11 cellular contexts compared by ENCODE assay signal in the genomic region with DNA sequence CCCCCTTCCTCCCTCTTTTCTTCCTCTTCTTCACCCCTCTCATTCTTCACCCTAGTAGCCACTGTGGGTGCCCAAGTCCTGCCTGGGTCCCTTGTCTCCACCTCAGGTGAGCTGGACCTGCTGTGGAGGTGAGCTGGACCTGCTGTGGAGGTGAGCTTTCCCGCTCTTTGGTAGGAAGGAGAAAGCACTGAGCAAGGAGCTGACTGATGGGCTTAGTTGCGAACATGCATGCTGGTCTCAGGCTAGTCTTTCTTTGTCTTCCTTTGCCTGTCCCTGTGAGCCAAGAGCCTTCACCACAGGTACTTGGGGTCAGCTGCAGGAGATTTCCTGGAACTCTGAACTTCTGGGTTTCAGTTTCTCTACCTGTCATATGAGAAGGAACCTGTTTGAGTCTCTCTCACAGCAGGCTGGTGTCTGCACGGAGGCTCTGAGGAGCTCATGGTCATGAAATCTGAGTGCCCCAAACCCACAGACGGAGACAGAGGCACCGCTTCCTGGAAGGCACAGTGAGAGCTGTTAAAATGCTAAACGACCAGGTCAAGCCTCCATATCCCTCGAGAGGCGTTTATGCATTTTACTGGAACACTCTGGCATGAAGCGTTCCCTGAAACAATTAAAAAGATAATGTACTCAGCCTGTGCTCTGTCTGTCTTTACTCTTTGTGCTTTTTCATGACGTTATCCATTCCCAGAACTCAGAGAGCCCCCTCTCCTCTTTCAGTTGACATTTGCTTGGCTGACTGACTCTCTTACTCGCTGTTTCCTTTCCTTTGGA.
DNase-seq lines count a peak whose midpoint lies in the region; ATAC-seq and TF ChIP-seq lines count a peak whose summit lies in the region.
"Had no signal": no experiment of that assay in that cellular context is flagged by ENCODE, and none has a peak within 500 bp of the region (broad histone marks: within the 10 kb centered on the region; RNA-seq: fewer than 3 reads in every experiment).

No MANE protein-coding gene starts in this region.

- H3K9me3 ChIP-seq in MM.1S (replicated peaks; ENCODE audit: insufficient read depth, low read length): no peaks in the 10 kb centered on the region
- H3K9me3 ChIP-seq in neuron (ENCODE audit: low read length): no peaks in the 10 kb centered on the region
- H3K9me3 ChIP-seq in Karpas-422 (ENCODE audit: low read length): no peaks in the 10 kb centered on the region
- H3K9me3 ChIP-seq: SJSA1 had no signal

- DNase-seq in DMS79 treated with DMSO at 0.1 percent for 48 hours (lab: John Stamatoyannopoulos, UW): peak; percentile 69
- peak; percentile 96 for DNase-seq in MM.1S
- DNase-seq in activated naive CD4-positive, alpha-beta T cell treated with anti-CD3 and anti-CD28 coated beads, Interleukin-2, amount 10 ng/mL, durations not matched to agents 7 days and 5 days: peak; percentile 79
- DNase-seq in Karpas-422: no peak
- DNase-seq in T-helper 9 cell: no peak
- no peak for DNase-seq in superior temporal gyrus (ENCODE audit: extremely low spot score)
- DNase-seq: anterior cingulate cortex had no signal

- no peak for TF ChIP-seq CTCF in MM.1S (IDR thresholded peaks at IDR 0.05; ENCODE audit: low read length)

- no peaks in the 10 kb centered on the region for H3K27me3 Mint-ChIP-seq in activated naive CD4-positive, alpha-beta T cell treated with anti-CD3 and anti-CD28 coated beads, Interleukin-2, amount 10 ng/mL, durations not matched to agents 7 days and 5 days

- ATAC-seq in HG03039 (IDR thresholded peaks at IDR 0.05; ENCODE audit: unreplicated experiment): no peak
- ATAC-seq: K562 had no signal

- peaks cover 16% of the 10 kb centered on the region for H3F3A ChIP-seq in MM.1S (ENCODE audit: insufficient read depth, low read length)

- peaks cover 3% of the 10 kb centered on the region for H3K9me3 Mint-ChIP-seq in activated naive CD4-positive, alpha-beta T cell treated with anti-CD3 and anti-CD28 coated beads, Interleukin-2, amount 10 ng/mL, durations not matched to agents 7 days and 5 days

- peak overlapping the region; percentile 95 for H3K27ac Mint-ChIP-seq in activated naive CD4-positive, alpha-beta T cell treated with anti-CD3 and anti-CD28 coated beads, Interleukin-2, amount 10 ng/mL, durations not matched to agents 7 days and 5 days

- H3K36me3 ChIP-seq in MM.1S (replicated peaks; ENCODE audit: insufficient read depth, low read length) (no peaks in the 10 kb centered on the region), neuron (ENCODE audit: insufficient read depth, low read length) (no peaks in the 10 kb centered on the region), Karpas-422 (ENCODE audit: insufficient read depth, low read length) (no peaks in the 10 kb centered on the region)
- H3K36me3 ChIP-seq: SJSA1 had no signal

- peaks cover 86% of the 10 kb centered on the region for H3K4me1 Mint-ChIP-seq in activated naive CD4-positive, alpha-beta T cell treated with anti-CD3 and anti-CD28 coated beads, Interleukin-2, amount 10 ng/mL, durations not matched to agents 7 days and 5 days

- H3K36me3 Mint-ChIP-seq in activated naive CD4-positive, alpha-beta T cell treated with anti-CD3 and anti-CD28 coated beads, Interleukin-2, amount 10 ng/mL, durations not matched to agents 7 days and 5 days: peaks cover 6% of the 10 kb centered on the region

- H2AFZ ChIP-seq in MM.1S (ENCODE audit: low read length): peak overlapping the region; percentile 65
- peak overlapping the region; percentile 49 for H2AFZ ChIP-seq in neuron (ENCODE audit: low read depth, low read length)
- H2AFZ ChIP-seq in Karpas-422 (ENCODE audit: low read length): no peak overlapping the region

- H3K4me1 ChIP-seq in MM.1S (ENCODE audit: low read length): peaks cover 18% of the 10 kb centered on the region
- peaks cover 17% of the 10 kb centered on the region for H3K4me1 ChIP-seq in neuron (ENCODE audit: insufficient read depth, low read length)
- H3K4me1 ChIP-seq in Karpas-422 (ENCODE audit: low read length): no peaks in the 10 kb centered on the region
- H3K4me1 ChIP-seq: SJSA1 had no signal

- H3K4me3 ChIP-seq in MM.1S (ENCODE audit: low read length) (peak overlapping the region; percentile 41), neuron (ENCODE audit: low read length) (no peak overlapping the region), Karpas-422 (ENCODE audit: low read length) (no peak overlapping the region)
- H3K4me3 ChIP-seq: K562, SJSA1 had no signal

- H3K4me2 ChIP-seq in MM.1S (ENCODE audit: low read depth, low read length) (peak overlapping the region; percentile 86), Karpas-422 (ENCODE audit: low read depth, low read length, poor library complexity, severe bottlenecking) (no peak overlapping the region)

- H3K27ac ChIP-seq in MM.1S (ENCODE audit: low read length): peak overlapping the region; percentile 62
- H3K27ac ChIP-seq in Karpas-422 (ENCODE audit: low read length): no peak overlapping the region
- H3K27ac ChIP-seq: SJSA1 had no signal

- H3K9ac ChIP-seq in MM.1S (ENCODE audit: low read length): peak overlapping the region; percentile 34
- no peak overlapping the region for H3K9ac ChIP-seq in Karpas-422 (ENCODE audit: low read length)

- H3K4me3 Mint-ChIP-seq in activated naive CD4-positive, alpha-beta T cell treated with anti-CD3 and anti-CD28 coated beads, Interleukin-2, amount 10 ng/mL, durations not matched to agents 7 days and 5 days: peak overlapping the region; percentile 53

- H4K20me1 ChIP-seq in MM.1S (ENCODE audit: insufficient read depth, low read length) (no peaks in the 10 kb centered on the region), Karpas-422 (ENCODE audit: insufficient read depth, low read depth, low read length) (no peaks in the 10 kb centered on the region)

- H3K79me2 ChIP-seq in MM.1S (ENCODE audit: low read length) (no peaks in the 10 kb centered on the region), Karpas-422 (ENCODE audit: low read length) (no peaks in the 10 kb centered on the region)

- H3K27me3 ChIP-seq in MM.1S (replicated peaks; ENCODE audit: insufficient read depth, low read length) (no peaks in the 10 kb centered on the region), neuron (ENCODE audit: insufficient read depth, low read length) (no peaks in the 10 kb centered on the region), Karpas-422 (ENCODE audit: low read length) (no peaks in the 10 kb centered on the region)
- H3K27me3 ChIP-seq: SJSA1 had no signal

- CTCF ChIA-PET in activated naive CD4-positive, alpha-beta T cell treated with anti-CD3 and anti-CD28 coated beads, Interleukin-2, amount 10 ng/mL, durations not matched to agents 7 days and 5 days (lab: Charles Lee): interaction anchor here (1.0 to 4.1 kb wide), 4 partner anchors 10 to 69 kb away, joined by 3 to 26 read pairs (median 3); no protein-coding TSS in a partner anchor

- H3K9me2 ChIP-seq in MM.1S (replicated peaks; ENCODE audit: insufficient read depth, low read length) (no peaks in the 10 kb centered on the region), Karpas-422 (replicated peaks; ENCODE audit: insufficient read depth, low read length) (no peaks in the 10 kb centered on the region)

Comparison
In these comparisons a context has a peak if more than half of its experiments do, and no peak if none do; other contexts are left out.
1. DNase-seq: peak in DMS79 treated with DMSO at 0.1 percent for 48 hours (single experiment), MM.1S (single experiment) and activated naive CD4-positive, alpha-beta T cell treated with anti-CD3 and anti-CD28 coated beads, Interleukin-2, amount 10 ng/mL, durations not matched to agents 7 days and 5 days (single experiment); none in Karpas-422 (single experiment), T-helper 9 cell (single experiment) and superior temporal gyrus (single experiment).